ENCODE assay signal across 28 cellular contexts in genomic region chr18:34981487-34981886, GRCh38.
"Had no signal": no experiment of that assay in that cellular context is flagged by ENCODE, and none has a peak within 500 bp of the region (broad histone marks: within the 10 kb centered on the region; RNA-seq: fewer than 3 reads in every experiment).

No MANE protein-coding gene starts in this region.

- ATAC-seq: activated CD4-positive, alpha-beta T cell treated with anti-CD3 and anti-CD28 coated beads for 36 hours; activated naive CD4-positive, alpha-beta T cell treated with anti-CD3 and anti-CD28 coated beads, Interleukin-2, amount 50 U/mL, for 72 hours; activated T-cell treated with anti-CD3 and anti-CD28 coated beads, Interleukin-2, amount 50 U/mL, for 72 hours; esophagus mucosa had no signal

- H3K36me3 Mint-ChIP-seq: activated CD4-positive, alpha-beta memory T cell treated with anti-CD3 and anti-CD28 coated beads for 36 hours; activated naive CD4-positive, alpha-beta T cell treated with anti-CD3 and anti-CD28 coated beads, Interleukin-2, amount 10 ng/mL, durations not matched to agents 7 days and 5 days; activated naive CD4-positive, alpha-beta T cell treated with anti-CD3 and anti-CD28 coated beads, Interleukin-2, amount 50 U/mL, for 72 hours; activated naive CD8-positive, alpha-beta T cell treated with anti-CD3 and anti-CD28 coated beads, Interleukin-2, amount 10 ng/mL, durations not matched to agents 7 days and 5 days had no signal

- H3K27ac Mint-ChIP-seq: activated CD4-positive, alpha-beta memory T cell treated with anti-CD3 and anti-CD28 coated beads for 36 hours; activated CD4-positive, alpha-beta T cell treated with anti-CD3 and anti-CD28 coated beads for 36 hours; activated CD4-positive, alpha-beta T cell treated with anti-CD3 and anti-CD28 coated beads, Interleukin-2, amount 10 ng/mL, durations not matched to agents 24 days and 14 days; activated naive CD4-positive, alpha-beta T cell treated with anti-CD3 and anti-CD28 coated beads, Interleukin-2, amount 10 ng/mL, durations not matched to agents 7 days and 5 days; activated naive CD4-positive, alpha-beta T cell treated with anti-CD3 and anti-CD28 coated beads, Interleukin-2, amount 50 U/mL, for 72 hours; activated naive CD8-positive, alpha-beta T cell treated with anti-CD3 and anti-CD28 coated beads, Interleukin-2, amount 10 ng/mL, durations not matched to agents 7 days and 5 days; activated T-cell treated with anti-CD3 and anti-CD28 coated beads, Interleukin-2, amount 50 U/mL, for 24 hours; activated T-cell treated with anti-CD3 and anti-CD28 coated beads, Interleukin-2, amount 50 U/mL, for 72 hours; dendritic cell treated with granulocyte-macrophage colony-stimulating factor and Interleukin-4, amounts not matched to agents 40 ng/mL and 50 ng/mL, for 4 days; endodermal cell had no signal

- H3K9me3 Mint-ChIP-seq: activated CD4-positive, alpha-beta memory T cell treated with anti-CD3 and anti-CD28 coated beads for 36 hours; activated CD4-positive, alpha-beta T cell treated with anti-CD3 and anti-CD28 coated beads, Interleukin-2, amount 10 ng/mL, durations not matched to agents 24 days and 14 days; activated naive CD4-positive, alpha-beta T cell treated with anti-CD3 and anti-CD28 coated beads, Interleukin-2, amount 10 ng/mL, durations not matched to agents 7 days and 5 days; activated naive CD4-positive, alpha-beta T cell treated with anti-CD3 and anti-CD28 coated beads, Interleukin-2, amount 50 U/mL, for 72 hours; activated naive CD8-positive, alpha-beta T cell treated with anti-CD3 and anti-CD28 coated beads, Interleukin-2, amount 10 ng/mL, durations not matched to agents 7 days and 5 days; activated T-cell treated with anti-CD3 and anti-CD28 coated beads, Interleukin-2, amount 50 U/mL, for 24 hours; activated T-cell treated with anti-CD3 and anti-CD28 coated beads, Interleukin-2, amount 50 U/mL, for 72 hours; central memory CD8-positive, alpha-beta T cell; dendritic cell treated with granulocyte-macrophage colony-stimulating factor and Interleukin-4, amounts not matched to agents 40 ng/mL and 50 ng/mL, for 4 days; endodermal cell had no signal

- H3K4me3 Mint-ChIP-seq: activated CD4-positive, alpha-beta memory T cell treated with anti-CD3 and anti-CD28 coated beads for 36 hours; activated CD4-positive, alpha-beta T cell treated with anti-CD3 and anti-CD28 coated beads for 36 hours; activated CD4-positive, alpha-beta T cell treated with anti-CD3 and anti-CD28 coated beads, Interleukin-2, amount 10 ng/mL, durations not matched to agents 24 days and 14 days; activated naive CD4-positive, alpha-beta T cell treated with anti-CD3 and anti-CD28 coated beads, Interleukin-2, amount 10 ng/mL, durations not matched to agents 7 days and 5 days; activated naive CD8-positive, alpha-beta T cell treated with anti-CD3 and anti-CD28 coated beads, Interleukin-2, amount 10 ng/mL, durations not matched to agents 7 days and 5 days; activated T-cell treated with anti-CD3 and anti-CD28 coated beads, Interleukin-2, amount 50 U/mL, for 24 hours; activated T-cell treated with anti-CD3 and anti-CD28 coated beads, Interleukin-2, amount 50 U/mL, for 72 hours; central memory CD8-positive, alpha-beta T cell; dendritic cell treated with granulocyte-macrophage colony-stimulating factor and Interleukin-4, amounts not matched to agents 40 ng/mL and 50 ng/mL, for 4 days; endodermal cell had no signal

- H3K36me3 ChIP-seq: brain microvascular endothelial cell had no signal

- H3K4me3 ChIP-seq: coronary artery, dorsolateral prefrontal cortex had no signal

- H3K27me3 ChIP-seq: brain microvascular endothelial cell, dorsolateral prefrontal cortex had no signal

- DNase-seq: activated CD4-positive, alpha-beta memory T cell treated with anti-CD3 and anti-CD28 coated beads for 36 hours; activated CD4-positive, alpha-beta T cell treated with anti-CD3 and anti-CD28 coated beads for 36 hours; activated CD4-positive, alpha-beta T cell treated with anti-CD3 and anti-CD28 coated beads, Interleukin-2, amount 10 ng/mL, durations not matched to agents 24 days and 14 days; activated CD4-positive, CD25-positive, alpha-beta regulatory T cell; activated CD4-positive, CD25-positive, alpha-beta regulatory T cell treated with anti-CD3 and anti-CD28 coated beads, Interleukin-2, amount 50 U/mL, for 72 hours; activated CD8-positive, alpha-beta memory T cell treated with anti-CD3 and anti-CD28 coated beads, Interleukin-2, amount 50 U/mL, for 48 hours; activated gamma-delta T cell; activated naive CD4-positive, alpha-beta T cell; activated naive CD4-positive, alpha-beta T cell treated with anti-CD3 and anti-CD28 coated beads, Interleukin-2, amount 10 ng/mL, durations not matched to agents 7 days and 5 days; activated naive CD8-positive, alpha-beta T cell treated with anti-CD3 and anti-CD28 coated beads, Interleukin-2, amount 10 ng/mL, durations not matched to agents 7 days and 5 days; activated T-cell treated with anti-CD3 and anti-CD28 coated beads for 4 hours; activated T-cell treated with anti-CD3 and anti-CD28 coated beads, Interleukin-2, amount 50 U/mL, for 24 hours; activated T-cell treated with anti-CD3 and anti-CD28 coated beads, Interleukin-2, amount 50 U/mL, for 72 hours; amniotic stem cell; anterior cingulate cortex; brain microvascular endothelial cell; dorsolateral prefrontal cortex; effector memory CD4-positive, alpha-beta T cell; endodermal cell; foreskin fibroblast; glutamatergic neuron; T-helper 1 cell; T-helper 2 cell had no signal

- H3K27ac ChIP-seq: brain microvascular endothelial cell, coronary artery had no signal

- H3K27me3 Mint-ChIP-seq: central memory CD8-positive, alpha-beta T cell had no signal
